ENCODE assay signal across 8 cellular contexts in genomic region chr2:74959106-74959751, GRCh38. TPM values are rescaled to one million over a fixed set of nuclear protein-coding genes. Genes with fewer than 3 reads are reported as not detected.
DNase-seq lines count a peak whose midpoint lies in the region; ATAC-seq and TF ChIP-seq lines count a peak whose summit lies in the region.

No MANE protein-coding gene starts in this region.

- no peak for ATAC-seq in activated B cell treated with CpG ODN at 0.5 μM for 24 hours (ENCODE audit: low read depth)
- ATAC-seq in gastroesophageal sphincter = no peak
- no peak for ATAC-seq in stimulated activated effector memory CD8-positive, alpha-beta T cell treated with anti-CD3 and anti-CD28 coated beads, Interleukin-12 subunit alpha, Interleukin-12 subunit beta, amount 100 ng/mL, for 72 hours
- no peak for ATAC-seq in GM18909 (IDR thresholded peaks at IDR 0.05; ENCODE audit: poor library complexity, unreplicated experiment)
- ATAC-seq in GM18861 (IDR thresholded peaks at IDR 0.05; ENCODE audit: unreplicated experiment) = no peak

- H3K9me3 ChIP-seq in gastroesophageal sphincter = no peaks in the 10 kb centered on the region

- peak overlapping the region; percentile 88 for H3K4me3 Mint-ChIP-seq in activated B cell treated with CpG ODN at 0.5 μM for 24 hours
- H3K4me3 Mint-ChIP-seq in stimulated activated effector memory CD8-positive, alpha-beta T cell treated with anti-CD3 and anti-CD28 coated beads, Interleukin-12 subunit alpha, Interleukin-12 subunit beta, amount 100 ng/mL, for 72 hours = peak overlapping the region; percentile 84

- H3K27ac Mint-ChIP-seq in activated B cell treated with CpG ODN at 0.5 μM for 24 hours = peak overlapping the region; percentile 94
- H3K27ac Mint-ChIP-seq in stimulated activated effector memory CD8-positive, alpha-beta T cell treated with anti-CD3 and anti-CD28 coated beads, Interleukin-12 subunit alpha, Interleukin-12 subunit beta, amount 100 ng/mL, for 72 hours = peak overlapping the region; percentile 95

- no peak for TF ChIP-seq CTCF in activated B cell treated with CpG ODN at 0.5 μM for 24 hours (IDR thresholded peaks at IDR 0.05)
- TF ChIP-seq CTCF in gastroesophageal sphincter (IDR thresholded peaks at IDR 0.05) = no peak

- WGBS in gastroesophageal sphincter (ENCODE audit: low coverage in 1 of 2), 2 donors = 30 to 73% methylated on average over 2 to 6 of the region's 10 CpGs

- peaks cover 0 to 36% of the 10 kb centered on the region in 2 donors for H3K36me3 ChIP-seq in gastroesophageal sphincter

- intact Hi-C loops in activated B cell treated with CpG ODN at 0.5 μM for 24 hours (cut with micrococcal nuclease) = loop anchor here (2.0 to 10.0 kb wide), 7 partner anchors 14 to 1847 kb away; partner anchors contain the start of genes ALMS1, RAB11FIP5, SEMA4F and TPRKB

- H3K36me3 Mint-ChIP-seq in activated B cell treated with CpG ODN at 0.5 μM for 24 hours (ENCODE audit: low read depth) = peaks cover 66% of the 10 kb centered on the region
- peaks cover 25% of the 10 kb centered on the region for H3K36me3 Mint-ChIP-seq in stimulated activated effector memory CD8-positive, alpha-beta T cell treated with anti-CD3 and anti-CD28 coated beads, Interleukin-12 subunit alpha, Interleukin-12 subunit beta, amount 100 ng/mL, for 72 hours

- peak; percentile 33 for DNase-seq in NCI-H2029 treated with DMSO at 0.1 percent for 48 hours (lab: John Stamatoyannopoulos, UW)
- DNase-seq in NCI-H2029 (lab: John Stamatoyannopoulos, UW) = no peak
- DNase-seq in activated B cell treated with CpG ODN at 0.5 μM for 24 hours = no peak
- peak in 1 of 2 donors; percentile 53 for DNase-seq in stimulated activated effector memory CD8-positive, alpha-beta T cell treated with anti-CD3 and anti-CD28 coated beads, Interleukin-12 subunit alpha, Interleukin-12 subunit beta, amount 100 ng/mL, for 72 hours (ENCODE audit: low spot score in 2 of 2)
- no peak for DNase-seq in SW480 (ENCODE audit: low spot score)

- no peaks in the 10 kb centered on the region for H3K27me3 Mint-ChIP-seq in activated B cell treated with CpG ODN at 0.5 μM for 24 hours

- H3K27ac ChIP-seq in gastroesophageal sphincter = peak overlapping the region in 3 of 4 donors; percentile 91

- CTCF ChIA-PET in activated B cell treated with CpG ODN at 0.5 μM for 24 hours (lab: Charles Lee) = no interaction called here

- H3K9me3 Mint-ChIP-seq in activated B cell treated with CpG ODN at 0.5 μM for 24 hours = peaks cover under 1% of the 10 kb centered on the region
- H3K9me3 Mint-ChIP-seq in stimulated activated effector memory CD8-positive, alpha-beta T cell treated with anti-CD3 and anti-CD28 coated beads, Interleukin-12 subunit alpha, Interleukin-12 subunit beta, amount 100 ng/mL, for 72 hours = no peaks in the 10 kb centered on the region

- TF ChIP-seq POLR2A in gastroesophageal sphincter (IDR thresholded peaks at IDR 0.05) = no peak

- H3K4me1 Mint-ChIP-seq in activated B cell treated with CpG ODN at 0.5 μM for 24 hours = peaks cover 65% of the 10 kb centered on the region
- H3K4me1 Mint-ChIP-seq in stimulated activated effector memory CD8-positive, alpha-beta T cell treated with anti-CD3 and anti-CD28 coated beads, Interleukin-12 subunit alpha, Interleukin-12 subunit beta, amount 100 ng/mL, for 72 hours = peaks cover 45% of the 10 kb centered on the region

- POLR2A ChIA-PET in activated B cell treated with CpG ODN at 0.5 μM for 24 hours (lab: Charles Lee) = no interaction called here

- peaks cover 0 to 20% (median 8%) of the 10 kb centered on the region in 3 donors for H3K4me1 ChIP-seq in gastroesophageal sphincter

- no peak for TF ChIP-seq EP300 in gastroesophageal sphincter (IDR thresholded peaks at IDR 0.05)

- no peaks in the 10 kb centered on the region for H3K27me3 ChIP-seq in gastroesophageal sphincter

- peak overlapping the region; percentile 39 to 66 for H3K4me3 ChIP-seq in gastroesophageal sphincter

RNA-seq across cellular contexts. Expression of gene POLE4, which starts 0.8 kb away (rescaled TPM):
- total RNA-seq in activated B cell treated with CpG ODN at 0.5 μM for 24 hours (61.5 and 73.7 TPM in 2 replicates), gastroesophageal sphincter (10 to 100 TPM; 17.7 to 34.1 (median 24.8) TPM)
